Comparison of ENCODE assay signal across 1 cellular context in the genomic region with DNA sequence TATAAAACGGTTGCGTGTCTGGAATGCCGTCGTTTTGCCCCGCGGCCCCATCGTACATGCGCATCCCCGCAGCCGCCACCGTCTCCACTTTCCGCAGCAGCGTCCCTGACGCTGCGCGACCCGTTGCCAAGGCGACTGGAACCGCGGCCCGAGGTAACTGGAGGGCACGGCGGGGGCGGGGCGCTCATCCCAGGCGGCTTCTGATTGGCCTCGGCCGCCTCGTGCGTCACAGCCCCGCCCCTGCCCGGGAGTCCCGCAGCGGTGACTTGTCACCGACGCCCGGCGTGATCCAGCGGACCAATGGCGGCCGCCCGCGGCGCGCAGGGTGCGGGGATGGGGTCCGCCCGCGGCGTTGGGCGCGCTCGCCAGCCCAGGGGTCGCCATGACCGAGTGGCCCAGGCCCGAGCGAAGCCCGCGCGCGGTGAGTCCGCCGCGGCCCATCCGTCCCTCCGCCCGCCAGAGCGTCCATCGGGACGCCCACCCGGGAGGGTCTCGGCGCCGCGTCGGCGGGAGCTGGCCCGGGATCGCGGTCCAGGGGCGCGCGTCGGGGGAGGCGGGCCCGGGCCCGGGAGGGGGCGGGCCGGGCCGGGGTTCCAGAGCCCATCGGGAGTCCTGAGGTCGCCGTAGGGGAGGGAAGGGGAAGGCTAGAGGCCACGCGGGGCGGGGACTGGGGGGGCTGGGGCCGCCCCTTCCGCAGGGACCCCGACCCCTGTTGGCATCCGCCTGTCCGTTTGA.
TF ChIP-seq lines count a peak whose summit lies in the region.

A gene with protein sequence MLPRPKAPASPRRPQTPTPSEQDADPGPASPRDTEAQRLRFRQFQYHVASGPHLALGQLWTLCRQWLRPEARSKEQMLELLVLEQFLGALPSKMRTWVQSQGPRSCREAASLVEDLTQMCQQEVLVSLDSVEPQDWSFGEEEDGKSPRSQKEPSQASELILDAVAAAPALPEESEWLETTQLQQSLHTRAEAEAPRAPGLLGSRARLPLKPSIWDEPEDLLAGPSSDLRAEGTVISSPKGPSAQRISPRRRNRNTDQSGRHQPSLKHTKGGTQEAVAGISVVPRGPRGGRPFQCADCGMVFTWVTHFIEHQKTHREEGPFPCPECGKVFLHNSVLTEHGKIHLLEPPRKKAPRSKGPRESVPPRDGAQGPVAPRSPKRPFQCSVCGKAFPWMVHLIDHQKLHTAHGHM (plus strand): TSS at position 285 of the 735 bp plus-strand sequence. CDS start 3,812 bp downstream, outside the sequence.

TF ChIP-seq in WTC11, 78 proteins besides CTCF, POLR2A, EP300 and RAD21 (continued from another document):
- TF ChIP-seq ARID4B (CRISPR knock-in tag; IDR thresholded peaks at IDR 0.05; ENCODE audit: borderline replicate concordance) (peak; percentile 19; the same call in 1 of the 2 replicates), RELA (CRISPR knock-in tag; IDR thresholded peaks at IDR 0.05; ENCODE audit: borderline replicate concordance) (no peak), KAT7 (CRISPR knock-in tag; IDR thresholded peaks at IDR 0.05; ENCODE audit: borderline replicate concordance) (0 out of 2 replicates have a peak, but pooled peaks have one; percentile 47)
